ENCODE assay signal across 21 cellular contexts in genomic region chr20:56786503-56786902, GRCh38.
"Had no signal": no experiment of that assay in that cellular context is flagged by ENCODE, and none has a peak within 500 bp of the region (broad histone marks: within the 10 kb centered on the region; RNA-seq: fewer than 3 reads in every experiment).

No MANE protein-coding gene starts in this region.

- DNase-seq: activated CD4-positive, CD25-positive, alpha-beta regulatory T cell treated with anti-CD3 and anti-CD28 coated beads, Interleukin-2, amount 50 U/mL, for 72 hours; activated CD8-positive, alpha-beta memory T cell treated with anti-CD3 and anti-CD28 coated beads for 24 hours; activated CD8-positive, alpha-beta memory T cell treated with anti-CD3 and anti-CD28 coated beads, Interleukin-2, amount 50 U/mL, for 48 hours; activated effector memory CD4-positive, alpha-beta T cell treated with anti-CD3 and anti-CD28 coated beads, Interleukin-2, amount 50 U/mL, for 16 hours; activated naive CD4-positive, alpha-beta T cell treated with anti-CD3 and anti-CD28 coated beads, Interleukin-2, amount 50 U/mL, for 16 hours; activated T-cell treated with anti-CD3 and anti-CD28 coated beads, Interleukin-2, amount 50 U/mL, for 72 hours; aorta; cerebellar nuclear complex; effector CD8-positive, alpha-beta T cell; immature natural killer cell; kidney glomerular epithelial cell; left ventricle myocardium superior; mucosa of descending colon; naive thymus-derived CD4-positive, alpha-beta T cell; ovary; stimulated activated naive CD4-positive, alpha-beta T cell treated with Interleukin-2 at 50 U/mL for 16 hours; T-helper 2 cell had no signal

- H3K27me3 ChIP-seq: ovary, tibial nerve had no signal

- FAIRE-seq: bronchial epithelial cell had no signal

- ATAC-seq: activated T-cell treated with anti-CD3 and anti-CD28 coated beads, Interleukin-2, amount 50 U/mL, for 72 hours; esophagus mucosa; left ventricle myocardium superior; mucosa of descending colon; naive thymus-derived CD4-positive, alpha-beta T cell had no signal

- H3K4me1 ChIP-seq: tibial nerve had no signal

- H3K4me3 ChIP-seq: mucosa of descending colon, ovary, tibial nerve had no signal

- H3K36me3 ChIP-seq: ovary, tibial nerve had no signal

- H3K27ac ChIP-seq: ovary, tibial nerve, VCaP had no signal

- H3K9me3 ChIP-seq: mucosa of descending colon, ovary, tibial nerve had no signal
